ENCODE assay signal across 9 cellular contexts in genomic region chr17:2852729-2853110, GRCh38. TPM values are rescaled to one million over a fixed set of nuclear protein-coding genes. Genes with fewer than 3 reads are reported as not detected.
DNase-seq lines count a peak whose midpoint lies in the region; ATAC-seq and TF ChIP-seq lines count a peak whose summit lies in the region.
"Had no signal": no experiment of that assay in that cellular context is flagged by ENCODE, and none has a peak within 500 bp of the region (broad histone marks: within the 10 kb centered on the region; RNA-seq: fewer than 3 reads in every experiment).

No MANE protein-coding gene starts in this region.

- peak overlapping the region; percentile 78 for H3K9ac ChIP-seq in SK-N-SH
- peak overlapping the region; percentile 9 to 47 for H3K9ac ChIP-seq in colonic mucosa (ENCODE audit: low read depth in 2 of 2, low read length in 2 of 2)

- peak overlapping the region; percentile 88 for H3K4me2 ChIP-seq in SK-N-SH

- H3K4me3 ChIP-seq in SK-N-SH (ENCODE audit: low read depth in 2 of 2, low read length in 1 of 2) = peak overlapping the region; percentile 66 to 69
- H3K4me3 ChIP-seq in colonic mucosa = peak overlapping the region; percentile 55
- peak overlapping the region; percentile 33 for H3K4me3 ChIP-seq in lung
- peak overlapping the region; percentile 54 for H3K4me3 ChIP-seq in thymus (ENCODE audit: low read length)
- H3K4me3 ChIP-seq: SK-N-MC had no signal

- peaks cover 39% of the 10 kb centered on the region for H3K79me2 ChIP-seq in SK-N-SH (ENCODE audit: insufficient read depth)

- TF ChIP-seq CTCF in SK-N-SH (IDR thresholded peaks at IDR 0.05) = no peak
- TF ChIP-seq CTCF in colonic mucosa (IDR thresholded peaks at IDR 0.05) = no peak
- no peak for TF ChIP-seq CTCF in lung (IDR thresholded peaks at IDR 0.05; ENCODE audit: control extremely low read depth, extremely low read depth)

- peak overlapping the region; percentile 72; the same call in 1 of the 2 replicates for H2AFZ ChIP-seq in SK-N-SH (ENCODE audit: low read depth)

- H3K36me3 ChIP-seq in SK-N-SH (replicated peaks in 1 of 2; ENCODE audit: control insufficient read depth in 1 of 2, insufficient read depth in 2 of 2, low read length in 1 of 2) (no peaks in the 10 kb centered on the region), colonic mucosa (no peaks in the 10 kb centered on the region), lung (ENCODE audit: control insufficient read depth in 2 of 2, insufficient read depth in 2 of 2, low read length in 2 of 2) (no peaks in the 10 kb centered on the region), thymus (ENCODE audit: control insufficient read depth, insufficient read depth) (no peaks in the 10 kb centered on the region)

- ATAC-seq in SK-N-SH treated with all-trans-retinoic acid at 6 μM for 48 hours = no peak
- ATAC-seq in lung (ENCODE audit: insufficient read depth, low FRiP score) = no peak
- no peak for ATAC-seq in GM21515 (IDR thresholded peaks at IDR 0.05; ENCODE audit: unreplicated experiment)
- ATAC-seq in HG03442 (IDR thresholded peaks at IDR 0.05; ENCODE audit: unreplicated experiment) = no peak

- H3K9me3 ChIP-seq in SK-N-SH (no peaks in the 10 kb centered on the region), colonic mucosa (no peaks in the 10 kb centered on the region), lung (ENCODE audit: control insufficient read depth in 2 of 2, insufficient read depth in 1 of 2, low read length in 1 of 2) (no peaks in the 10 kb centered on the region), thymus (ENCODE audit: control insufficient read depth) (no peaks in the 10 kb centered on the region)

- no peak for TF ChIP-seq RAD21 in SK-N-SH (IDR thresholded peaks at IDR 0.05; ENCODE audit: low read length)

- H3K27me3 ChIP-seq in SK-N-SH (ENCODE audit: insufficient read depth) (no peaks in the 10 kb centered on the region), colonic mucosa (no peaks in the 10 kb centered on the region), lung (ENCODE audit: control insufficient read depth, insufficient read depth) (peaks cover 4% of the 10 kb centered on the region), thymus (ENCODE audit: control insufficient read depth, insufficient read depth) (peaks cover 24% of the 10 kb centered on the region)

- H4K20me1 ChIP-seq in SK-N-SH (ENCODE audit: insufficient read depth) = peaks cover 26% of the 10 kb centered on the region

- DNase-seq in SK-N-SH (peak; percentile 67), colonic mucosa (no peak), lung (ENCODE audit: low spot score) (no peak), HuH-7 (ENCODE audit: low spot score) (no peak)

- intact Hi-C loops in colonic mucosa (cut with DNase I) = no loop called here

- peaks cover 8% of the 10 kb centered on the region for H3F3A ChIP-seq in SK-N-SH (replicated peaks; ENCODE audit: insufficient read depth)

- CTCF ChIA-PET in SK-N-SH (lab: Yijun Ruan, JAX) = interaction anchor here (0.8 to 12.7 kb wide), 9 partner anchors 35 to 157 kb away, joined by 3 to 238 read pairs (median 4); no protein-coding TSS in a partner anchor

- no peaks in the 10 kb centered on the region for H3K9me2 ChIP-seq in SK-N-SH

- 78% methylated on average over 14 of the region's 36 CpGs for WGBS in SK-N-SH (ENCODE audit: low lambda C conversion rate)
- 5 to 22% methylated on average over 36 of the region's 36 CpGs for WGBS in lung, 2 donors
- WGBS in thymus = 2% methylated on average over 36 of the region's 36 CpGs

- H3K27ac ChIP-seq in SK-N-SH (ENCODE audit: low read depth in 2 of 2, low read length in 1 of 2) = peak overlapping the region; percentile 66 to 90
- H3K27ac ChIP-seq in colonic mucosa = no peak overlapping the region
- H3K27ac ChIP-seq in lung (ENCODE audit: low read depth in 1 of 2, low read length in 1 of 2) = peak overlapping the region in 1 of 2 donors; percentile 92
- no peak overlapping the region for H3K27ac ChIP-seq in thymus (ENCODE audit: low read depth)
- H3K27ac ChIP-seq: SK-N-MC had no signal

- no peak for TF ChIP-seq EP300 in SK-N-SH (IDR thresholded peaks at IDR 0.05; ENCODE audit: borderline replicate concordance in 1 of 2, low read depth in 1 of 2, low read length in 1 of 2)

- POLR2A ChIA-PET in SK-N-SH (lab: Yijun Ruan, JAX) = interaction anchor here (0.8 to 5.8 kb wide), 8 partner anchors 47 to 151 kb away, joined by 3 to 69 read pairs (median 6); no protein-coding TSS in a partner anchor

- peaks cover 4 to 42% of the 10 kb centered on the region in 2 experiments; a peak in 2 of 4 replicates for H3K4me1 ChIP-seq in SK-N-SH (ENCODE audit: control insufficient read depth in 1 of 2, insufficient read depth in 2 of 2, low read depth in 1 of 2, low read length in 1 of 2)
- H3K4me1 ChIP-seq in colonic mucosa = peaks cover 8% of the 10 kb centered on the region
- H3K4me1 ChIP-seq in lung (ENCODE audit: control insufficient read depth in 2 of 2, insufficient read depth in 2 of 2, low read length in 2 of 2) = peaks cover 0 to 14% of the 10 kb centered on the region in 2 donors
- H3K4me1 ChIP-seq in thymus (ENCODE audit: control insufficient read depth, insufficient read depth, low read length) = peaks cover 16% of the 10 kb centered on the region

TF ChIP-seq in SK-N-SH, 30 proteins besides CTCF, POLR2A, EP300 and RAD21:
- TF ChIP-seq POLR2AphosphoS5 (IDR thresholded peaks at IDR 0.05; ENCODE audit: low read depth, low read length) (no peak), FOSL2 (IDR thresholded peaks at IDR 0.05; ENCODE audit: borderline replicate concordance, low read depth) (no peak), FOXM1 (IDR thresholded peaks at IDR 0.05; ENCODE audit: low read depth) (no peak), YY1 (IDR thresholded peaks at IDR 0.05; ENCODE audit: low read depth) (no peak), EZH2phosphoT487 (IDR thresholded peaks at IDR 0.05; ENCODE audit: borderline replicate concordance, low read depth) (no peak), SIN3A (IDR thresholded peaks at IDR 0.05; ENCODE audit: borderline replicate concordance, low read depth, low read length) (no peak), USF2 (IDR thresholded peaks at IDR 0.05; ENCODE audit: borderline replicate concordance, low read depth, low read length) (no peak), ELF1 (IDR thresholded peaks at IDR 0.05) (no peak), JUND (IDR thresholded peaks at IDR 0.05) (no peak), GATA2 (CRISPR knock-in tag; IDR thresholded peaks at IDR 0.05) (no peak)

TF ChIP-seq in SK-N-SH treated with all-trans-retinoic acid at 6 μM for 48 hours, 23 proteins besides CTCF, POLR2A, EP300 and RAD21 (continues in another document):
- TF ChIP-seq PATZ1 (CRISPR knock-in tag; IDR thresholded peaks at IDR 0.05; ENCODE audit: borderline replicate concordance) (no peak), RARB (CRISPR knock-in tag; IDR thresholded peaks at IDR 0.05) (no peak), ZNF565 (CRISPR knock-in tag; conservative IDR thresholded peaks at IDR 0.05; ENCODE audit: low read depth) (no peak), TSHZ2 (CRISPR knock-in tag; IDR thresholded peaks at IDR 0.05) (no peak)

RNA-seq across cellular contexts. Expression of gene RAP1GAP2, which starts 56.5 kb away (rescaled TPM):
- polyA plus RNA-seq in SK-N-SH (2012; rRNA removed) (21.0 and 22.0 TPM in 2 replicates), lung (1 to 10 TPM; 5.3 to 6.4 TPM), thymus (1.6 TPM)
- polyA plus RNA-seq in SK-N-SH (2012; cell fraction: cytosol; rRNA removed) = 12.1 and 15.6 TPM in 2 replicates
- polyA plus RNA-seq in SK-N-SH (2012; cell fraction: nucleus; rRNA removed) = 85.5 and 88.3 TPM in 2 replicates
- total RNA-seq in colonic mucosa (10 to 100 TPM; 45.2 to 45.4 TPM), lung (10 to 100 TPM in 1 of 2 donors, 1 to 10 TPM in 1; 5.5 to 16.7 TPM)

Comparison
In these comparisons a context has a peak if more than half of its experiments do, and no peak if none do; other contexts are left out.
1. H3K27ac ChIP-seq: peak in SK-N-SH (2 of 2); none in colonic mucosa (single experiment) and thymus (single experiment).
2. Peak in every context shown above with its lines, with median percentiles within 50 percentile points of each other: H3K4me3 ChIP-seq.